Comparison of ENCODE assay signal across 9 cellular contexts in the genomic region with DNA sequence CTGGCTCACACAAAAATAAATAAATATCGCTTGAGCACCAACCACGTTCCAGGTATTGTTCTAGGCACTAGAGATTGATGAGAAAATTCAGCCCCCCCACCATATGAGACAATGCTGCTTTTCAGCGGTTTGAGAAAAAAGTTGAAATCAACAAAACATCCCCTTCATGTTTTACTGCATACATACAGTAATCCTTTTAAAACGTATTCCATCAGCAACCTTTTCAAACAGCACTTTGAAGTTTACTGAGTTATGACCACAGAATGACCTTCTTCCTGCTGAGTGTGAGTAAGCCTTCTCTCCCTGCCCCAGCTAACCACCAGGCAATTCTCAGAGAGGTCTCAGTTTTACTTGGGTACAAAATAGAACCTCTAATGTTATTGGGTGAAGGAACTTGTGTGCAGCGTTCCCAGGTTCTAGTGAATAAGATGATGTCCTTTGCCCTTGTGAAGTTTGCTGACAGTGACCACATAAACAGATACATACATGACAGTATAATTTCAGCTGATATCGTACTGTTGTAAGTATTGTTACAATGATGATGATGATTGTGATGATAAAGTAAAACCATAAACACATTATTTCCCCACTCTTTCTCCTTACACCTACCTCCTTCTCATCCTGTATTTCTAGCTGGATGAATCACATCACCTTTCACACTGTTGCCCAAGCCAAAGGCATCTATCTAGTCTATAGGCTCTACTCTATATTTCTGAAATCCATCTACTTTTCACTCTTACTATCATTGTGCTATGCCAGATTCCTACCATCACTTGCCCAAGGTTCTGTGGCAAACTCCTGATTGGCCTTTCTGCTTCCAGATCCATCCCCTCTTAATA.
A peak's percentile ranks its signal among the peaks of the same experiment; 100 is the strongest.
DNase-seq lines count a peak whose midpoint lies in the region; ATAC-seq and TF ChIP-seq lines count a peak whose summit lies in the region.
"Had no signal": no experiment of that assay in that cellular context is flagged by ENCODE, and none has a peak within 500 bp of the region (broad histone marks: within the 10 kb centered on the region; RNA-seq: fewer than 3 reads in every experiment).

No MANE protein-coding gene starts in this region.

- no peak for TF ChIP-seq POLR2A in gastrocnemius medialis (IDR thresholded peaks at IDR 0.05)

- in situ Hi-C loops in gastrocnemius medialis (cut with MboI; ENCODE audit: low sequenced_read_pairs in 4 of 4) = no loop called here

- H2AFZ ChIP-seq in ACC112 (ENCODE audit: low read length, unreplicated experiment) (peak overlapping the region; percentile 20), MM.1S (ENCODE audit: low read length) (no peak overlapping the region)

- H3K4me3 ChIP-seq in ACC112 (ENCODE audit: low read depth, low read length) (no peak overlapping the region), MM.1S (ENCODE audit: low read length) (no peak overlapping the region), gastrocnemius medialis (no peak overlapping the region)

- no peaks in the 10 kb centered on the region for H4K20me1 ChIP-seq in MM.1S (ENCODE audit: insufficient read depth, low read length)

- H3K27me3 ChIP-seq in ACC112 (ENCODE audit: insufficient read depth, low read length) (no peaks in the 10 kb centered on the region), MM.1S (replicated peaks; ENCODE audit: insufficient read depth, low read length) (no peaks in the 10 kb centered on the region), gastrocnemius medialis (no peaks in the 10 kb centered on the region)

- peak; percentile 74 for ATAC-seq in GM19372 (IDR thresholded peaks at IDR 0.05; ENCODE audit: low read depth, unreplicated experiment)
- no peak for ATAC-seq in gastrocnemius medialis

- TF ChIP-seq CTCF in MM.1S (IDR thresholded peaks at IDR 0.05; ENCODE audit: low read length) (no peak), gastrocnemius medialis (IDR thresholded peaks at IDR 0.05 in 4 of 5, conservative IDR thresholded peaks at IDR 0.05 in 1 of 5) (no peak)

- DNase-seq in MM.1S (peak; percentile 20), dermis blood vessel endothelial cell (peak; percentile 72), gastrocnemius medialis (no peak), DMS 273 treated with DMSO at 0.1 percent for 48 hours (lab: John Stamatoyannopoulos, UW) (no peak), anterior cingulate cortex (lab: John Stamatoyannopoulos, UW) (no peak), hippocampal formation (lab: John Stamatoyannopoulos, UW) (no peak)
- DNase-seq: naive B cell had no signal

- H3K9me2 ChIP-seq in MM.1S (replicated peaks; ENCODE audit: insufficient read depth, low read length) = no peaks in the 10 kb centered on the region

- H3K4me2 ChIP-seq in MM.1S (ENCODE audit: low read depth, low read length) = no peak overlapping the region

- H3K79me2 ChIP-seq in ACC112 (ENCODE audit: control insufficient read depth, insufficient read depth, low read length, unreplicated experiment) (no peaks in the 10 kb centered on the region), MM.1S (ENCODE audit: low read length) (no peaks in the 10 kb centered on the region)

- H3K9ac ChIP-seq in MM.1S (ENCODE audit: low read length) = no peak overlapping the region

- H3K27ac ChIP-seq in ACC112 (ENCODE audit: low read depth, low read length) (peak overlapping the region; percentile 70), MM.1S (ENCODE audit: low read length) (no peak overlapping the region), gastrocnemius medialis (no peak overlapping the region)

- H3K36me3 ChIP-seq in ACC112 (ENCODE audit: insufficient read depth, low read length) (no peaks in the 10 kb centered on the region), MM.1S (replicated peaks; ENCODE audit: insufficient read depth, low read length) (no peaks in the 10 kb centered on the region), gastrocnemius medialis (no peaks in the 10 kb centered on the region)

- peaks cover 28% of the 10 kb centered on the region for H3K4me1 ChIP-seq in ACC112 (ENCODE audit: control insufficient read depth, insufficient read depth, low read length, unreplicated experiment)
- peaks cover 4% of the 10 kb centered on the region for H3K4me1 ChIP-seq in MM.1S (ENCODE audit: low read length)
- H3K4me1 ChIP-seq in gastrocnemius medialis = no peaks in the 10 kb centered on the region

- H3K9me3 ChIP-seq in MM.1S (replicated peaks; ENCODE audit: insufficient read depth, low read length) (no peaks in the 10 kb centered on the region), gastrocnemius medialis (no peaks in the 10 kb centered on the region)

- no peaks in the 10 kb centered on the region for H3F3A ChIP-seq in MM.1S (ENCODE audit: insufficient read depth, low read length)

- intact Hi-C loops in gastrocnemius medialis (cut with DNase I; ENCODE audit: low total_unique reads) = no loop called here

Comparison
In these comparisons a context has a peak if more than half of its experiments do, and no peak if none do; other contexts are left out.
1. DNase-seq: peak in MM.1S (single experiment) and dermis blood vessel endothelial cell (single experiment); none in gastrocnemius medialis (0 of 2), DMS 273 treated with DMSO at 0.1 percent for 48 hours (single experiment), anterior cingulate cortex (0 of 58) and hippocampal formation (0 of 2).